In the genomic region with DNA sequence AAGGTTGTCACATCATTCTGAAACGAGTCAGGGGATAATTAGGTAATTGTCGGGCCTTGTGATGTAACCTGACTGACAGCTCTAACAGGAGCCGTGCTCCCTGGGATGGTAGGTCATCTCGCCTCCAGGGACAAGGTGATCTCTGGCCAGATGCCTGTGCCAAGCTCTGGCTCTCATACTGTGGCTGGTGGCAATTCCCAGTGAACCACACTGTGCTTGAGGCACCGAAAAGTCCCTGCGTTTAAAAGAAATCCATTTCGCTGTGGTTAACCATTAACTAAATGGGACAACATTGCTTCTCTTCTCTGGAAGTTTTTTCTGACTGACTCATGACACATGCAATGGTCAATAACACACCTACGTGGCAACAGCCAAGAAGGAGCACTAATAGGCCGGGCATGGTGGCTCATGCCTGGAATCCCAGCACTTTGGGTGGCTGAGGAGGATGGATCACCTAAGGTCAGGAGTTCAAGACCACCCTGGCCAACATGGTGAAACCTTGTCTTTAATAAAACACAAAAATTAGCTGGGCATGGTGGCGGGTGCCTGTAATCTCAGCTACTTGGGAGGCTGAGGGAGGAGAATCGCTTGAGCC, we compare ENCODE assay signal across 19 cellular contexts.
DNase-seq lines count a peak whose midpoint lies in the region; ATAC-seq, FAIRE-seq and TF ChIP-seq lines count a peak whose summit lies in the region.
"Had no signal": no experiment of that assay in that cellular context is flagged by ENCODE, and none has a peak within 500 bp of the region (broad histone marks: within the 10 kb centered on the region; RNA-seq: fewer than 3 reads in every experiment).

No MANE protein-coding gene starts in this region.

- H3K27ac ChIP-seq in right atrium auricular region (peak overlapping the region; percentile 54 to 79), pancreas (peak overlapping the region; percentile 33 to 85 (median 66))
- H3K27ac ChIP-seq: BLaER1, coronary artery had no signal

- H3K36me3 ChIP-seq in right atrium auricular region (no peaks in the 10 kb centered on the region), pancreas (no peaks in the 10 kb centered on the region)
- H3K36me3 ChIP-seq: BLaER1, HAP-1 had no signal

- ATAC-seq in pancreas = peak; percentile 85 to 92 (median 90)
- no peak for ATAC-seq in GM18519 (IDR thresholded peaks at IDR 0.05; ENCODE audit: low FRiP score, unreplicated experiment)
- ATAC-seq: activated naive CD8-positive, alpha-beta T cell treated with anti-CD3 and anti-CD28 coated beads, Interleukin-2, amount 50 U/mL, for 24 hours; stimulated activated naive CD8-positive, alpha-beta T cell treated with anti-CD3 and anti-CD28 coated beads, Interleukin-15, Interleukin-2, amounts not matched to agents 100 U/mL and 50 U/mL, for 24 hours had no signal

- TF ChIP-seq CTCF in right atrium auricular region (IDR thresholded peaks at IDR 0.05) (no peak), pancreas (IDR thresholded peaks at IDR 0.05) (no peak)

- H3K4me3 ChIP-seq in right atrium auricular region (no peak overlapping the region), pancreas (no peak overlapping the region)
- H3K4me3 ChIP-seq: BLaER1, coronary artery, HAP-1 had no signal

- intact Hi-C loops in pancreas (cut with DNase I) = no loop called here

- H3K27me3 ChIP-seq in right atrium auricular region = no peaks in the 10 kb centered on the region
- no peaks in the 10 kb centered on the region for H3K27me3 ChIP-seq in pancreas
- H3K27me3 ChIP-seq: BLaER1 had no signal

- no peak for TF ChIP-seq POLR2A in H54 (IDR thresholded peaks at IDR 0.05; ENCODE audit: low read depth, low read length)

- no peaks in the 10 kb centered on the region for H3K9me3 ChIP-seq in right atrium auricular region
- H3K9me3 ChIP-seq in pancreas = no peaks in the 10 kb centered on the region
- H3K9me3 ChIP-seq: HAP-1 had no signal

- H3K4me1 ChIP-seq in right atrium auricular region (peaks cover 0 to 9% of the 10 kb centered on the region in 2 donors), pancreas (peaks cover 9 to 36% (median 18%) of the 10 kb centered on the region in 3 donors)
- H3K4me1 ChIP-seq: HAP-1 had no signal

- DNase-seq in H54 (ENCODE audit: insufficient read length, low spot score) (peak; percentile 5), T1000 (lab: John Stamatoyannopoulos, UW) (peak; percentile 29), right atrium auricular region (ENCODE audit: low spot score) (no peak), pancreas (peak; percentile 66 to 89 (median 88)), hepatic stellate cell (ENCODE audit: low spot score) (no peak), NCI-H146 (lab: John Stamatoyannopoulos, UW) (no peak), NCI-H1436 treated with DMSO at 0.1 percent for 48 hours (lab: John Stamatoyannopoulos, UW) (no peak)
- DNase-seq: activated CD4-positive, CD25-positive, alpha-beta regulatory T cell treated with anti-CD3 and anti-CD28 coated beads, Interleukin-2, amount 50 U/mL, for 72 hours; activated naive CD8-positive, alpha-beta T cell treated with anti-CD3 and anti-CD28 coated beads, Interleukin-2, amount 50 U/mL, for 24 hours; activated T-cell treated with anti-CD3 and anti-CD28 coated beads, Interleukin-2, amount 50 U/mL, for 1 hour; EL; naive B cell; NCI-H2171 treated with DMSO at 0.1 percent for 48 hours; retina; stimulated activated naive CD8-positive, alpha-beta T cell treated with anti-CD3 and anti-CD28 coated beads, Interleukin-15, Interleukin-2, amounts not matched to agents 100 U/mL and 50 U/mL, for 24 hours had no signal

- WGBS in pancreas, 2 donors = 21 to 26% methylated on average over 11 of the region's 11 CpGs

- FAIRE-seq in H54 (lab: Jason Lieb, UNC) = no peak
- no peak for FAIRE-seq in pancreas (lab: Jason Lieb, UNC)

Comparison
In these comparisons a context has a peak if more than half of its experiments do, and no peak if none do; other contexts are left out.
1. DNase-seq: peak in H54 (single experiment), T1000 (single experiment) and pancreas (6 of 6); none in right atrium auricular region (single experiment), hepatic stellate cell (single experiment), NCI-H146 (single experiment) and NCI-H1436 treated with DMSO at 0.1 percent for 48 hours (single experiment).